ENCODE assay signal across 16 cellular contexts in genomic region chr12:88418856-88419497, GRCh38.
A peak's percentile ranks its signal among the peaks of the same experiment; 100 is the strongest.
DNase-seq lines count a peak whose midpoint lies in the region; ATAC-seq and TF ChIP-seq lines count a peak whose summit lies in the region.
"Had no signal": no experiment of that assay in that cellular context is flagged by ENCODE, and none has a peak within 500 bp of the region (broad histone marks: within the 10 kb centered on the region; RNA-seq: fewer than 3 reads in every experiment).

No MANE protein-coding gene starts in this region.

- ATAC-seq in heart right ventricle, result no peak
- ATAC-seq: Right ventricle myocardium inferior had no signal

- no peaks in the 10 kb centered on the region for H3K36me3 ChIP-seq in heart right ventricle
- H3K36me3 ChIP-seq: BLaER1, MG63 had no signal

- peaks cover 0 to 17% (median 0%) of the 10 kb centered on the region in 9 donors for H3K4me1 ChIP-seq in heart right ventricle
- H3K4me1 ChIP-seq: BLaER1 had no signal

- intact Hi-C loops in heart right ventricle (cut with DNase I), result loop anchor here in 1 of 10 donors (5.0 kb wide), 2 partner anchors 107 to 158 kb away; no protein-coding TSS in a partner anchor

- 72 to 80% methylated on average over 8 of the region's 8 CpGs for WGBS in heart right ventricle, 2 donors

- DNase-seq in AG20443 (ENCODE audit: low spot score) (peak; percentile 60), HS-5 (ENCODE audit: low read depth) (peak; percentile 49), amniotic epithelial cell (ENCODE audit: low read depth) (peak; percentile 62), islet precursor cell (peak; percentile 52), heart right ventricle (no peak), NCI-H187 (lab: John Stamatoyannopoulos, UW) (no peak), LoVo (ENCODE audit: low spot score) (no peak)
- no peak for DNase-seq in activated CD4-positive, CD25-positive, alpha-beta regulatory T cell treated with anti-CD3 and anti-CD28 coated beads, Interleukin-2, amount 50 U/mL, for 72 hours
- DNase-seq: activated naive CD8-positive, alpha-beta T cell treated with anti-CD3 and anti-CD28 coated beads, Interleukin-2, amount 10 ng/mL, durations not matched to agents 7 days and 5 days; activated T-cell treated with anti-CD3 and anti-CD28 coated beads, Interleukin-2, amount 50 U/mL, for 24 hours; immature natural killer cell; NCI-H2107; nephron progenitor cell had no signal

- H3K27me3 ChIP-seq in heart right ventricle, result no peaks in the 10 kb centered on the region
- H3K27me3 ChIP-seq: BLaER1, MG63 had no signal

- TF ChIP-seq CTCF in heart right ventricle (IDR thresholded peaks at IDR 0.05), result no peak

- H3K9me3 ChIP-seq in heart right ventricle, result no peaks in the 10 kb centered on the region
- H3K9me3 ChIP-seq: BLaER1, MG63 had no signal

- no peak overlapping the region for H3K4me3 ChIP-seq in heart right ventricle
- H3K4me3 ChIP-seq: BLaER1, MG63 had no signal

- H3K27ac ChIP-seq in heart right ventricle, result no peak overlapping the region
- H3K27ac ChIP-seq: BLaER1 had no signal

Comparison
In these comparisons a context has a peak if more than half of its experiments do, and no peak if none do; other contexts are left out.
1. DNase-seq: peak in AG20443 (single experiment), HS-5 (single experiment), amniotic epithelial cell (single experiment) and islet precursor cell (single experiment); none in activated CD4-positive, CD25-positive, alpha-beta regulatory T cell treated with anti-CD3 and anti-CD28 coated beads, Interleukin-2, amount 50 U/mL, for 72 hours (single experiment), heart right ventricle (0 of 2), NCI-H187 (0 of 2) and LoVo (single experiment).